ENCODE assay signal across 9 cellular contexts in the genomic region with DNA sequence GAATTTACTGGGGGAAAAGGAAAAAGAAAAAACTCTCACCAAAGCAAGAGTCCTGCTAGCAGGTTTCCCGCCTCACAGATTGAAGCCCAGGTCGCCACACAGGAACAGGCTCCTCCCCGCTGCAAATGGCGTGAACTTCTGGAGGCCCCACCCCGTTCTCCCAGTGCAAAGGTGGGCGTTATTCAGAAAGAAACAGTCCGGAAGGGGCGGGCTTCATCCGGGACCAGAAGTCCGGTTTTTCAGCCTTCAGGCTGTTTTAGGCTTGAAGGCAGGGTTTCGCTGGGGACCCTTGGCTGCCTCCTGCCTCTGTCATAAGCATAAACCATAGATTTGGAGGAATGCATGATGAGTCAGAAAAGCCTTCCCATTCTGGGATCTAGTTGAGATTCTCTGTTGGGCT.
DNase-seq lines count a peak whose midpoint lies in the region; ATAC-seq and TF ChIP-seq lines count a peak whose summit lies in the region.
"Had no signal": no experiment of that assay in that cellular context is flagged by ENCODE, and none has a peak within 500 bp of the region (broad histone marks: within the 10 kb centered on the region; RNA-seq: fewer than 3 reads in every experiment).

No MANE protein-coding gene starts in this region.

- ATAC-seq in HG03066 (IDR thresholded peaks at IDR 0.05; ENCODE audit: low read depth, unreplicated experiment) = peak; percentile 55
- ATAC-seq in thoracic aorta (ENCODE audit: insufficient number of reproducible peaks, low FRiP score, low read depth) = no peak
- ATAC-seq in effector memory CD8-positive, alpha-beta T cell (replicated peaks) = no peak

- H3K4me3 Mint-ChIP-seq in effector memory CD8-positive, alpha-beta T cell = no peak overlapping the region

- H3K36me3 Mint-ChIP-seq in effector memory CD8-positive, alpha-beta T cell (ENCODE audit: insufficient read depth) = no peaks in the 10 kb centered on the region

- peak overlapping the region; percentile 53 for H3K4me3 ChIP-seq in WI38 (ENCODE audit: low read depth, low read length)
- peak overlapping the region; percentile 63 for H3K4me3 ChIP-seq in thoracic aorta

- DNase-seq in iris pigment epithelial cell (ENCODE audit: low read depth) (peak; percentile 48), thoracic aorta (ENCODE audit: low spot score) (no peak), NCI-H2107 treated with DMSO at 0.1 percent for 48 hours (lab: John Stamatoyannopoulos, UW; ENCODE audit: unreplicated experiment) (no peak), D341Med (ENCODE audit: low spot score) (no peak), AG20443 (ENCODE audit: low spot score) (no peak)
- no peak for DNase-seq in effector memory CD8-positive, alpha-beta T cell
- DNase-seq: activated T-cell treated with anti-CD3 and anti-CD28 coated beads for 4 hours had no signal

- no peaks in the 10 kb centered on the region for H3K9me3 ChIP-seq in thoracic aorta

- no peak overlapping the region for H3K27ac Mint-ChIP-seq in effector memory CD8-positive, alpha-beta T cell

- no peak overlapping the region for H3K27ac ChIP-seq in thoracic aorta

- no peaks in the 10 kb centered on the region for H3K4me1 ChIP-seq in thoracic aorta (ENCODE audit: control insufficient read depth in 1 of 2, low read depth in 2 of 2)

- H3K4me1 Mint-ChIP-seq in effector memory CD8-positive, alpha-beta T cell (ENCODE audit: low read depth in 2 of 2) = no peaks in the 10 kb centered on the region

- no peaks in the 10 kb centered on the region for H3K9me3 Mint-ChIP-seq in effector memory CD8-positive, alpha-beta T cell

- H3K27me3 Mint-ChIP-seq in effector memory CD8-positive, alpha-beta T cell = peaks cover 26 to 40% of the 10 kb centered on the region in 2 donors

- TF ChIP-seq CTCF in WI38 (IDR thresholded peaks at IDR 0.05; ENCODE audit: low read depth, low read length) = no peak
- no peak for TF ChIP-seq CTCF in thoracic aorta (IDR thresholded peaks at IDR 0.05)

- H3K36me3 ChIP-seq in thoracic aorta = no peaks in the 10 kb centered on the region

- H3K27me3 ChIP-seq in thoracic aorta (replicated peaks; ENCODE audit: insufficient read depth) = no peaks in the 10 kb centered on the region
